14 cellular contexts compared by ENCODE assay signal in the genomic region with DNA sequence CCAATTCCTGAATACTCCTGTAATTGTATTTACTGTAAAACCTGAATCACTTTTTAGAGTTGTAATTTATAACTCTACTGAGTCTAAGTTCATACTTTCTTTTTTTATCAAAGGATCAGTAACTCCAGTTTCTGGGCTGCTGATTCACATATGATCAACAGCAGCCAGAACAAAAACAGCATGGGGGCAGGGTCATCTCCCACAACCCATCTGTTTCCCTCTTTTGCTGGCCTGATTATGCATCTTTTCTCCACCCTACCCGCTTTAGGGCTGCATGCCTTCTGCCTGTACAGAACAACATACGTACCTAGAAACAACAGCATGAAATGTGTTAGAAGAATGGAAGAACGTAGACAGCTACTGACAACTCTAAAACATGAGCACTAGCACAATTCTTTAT.
A peak's percentile ranks its signal among the peaks of the same experiment; 100 is the strongest.
DNase-seq lines count a peak whose midpoint lies in the region; ATAC-seq lines count a peak whose summit lies in the region.
"Had no signal": no experiment of that assay in that cellular context is flagged by ENCODE, and none has a peak within 500 bp of the region (broad histone marks: within the 10 kb centered on the region; RNA-seq: fewer than 3 reads in every experiment).

No MANE protein-coding gene starts in this region.

- peak; percentile 32 for DNase-seq in activated CD4-positive, alpha-beta T cell treated with anti-CD3 and anti-CD28 coated beads for 48 hours
- no peak for DNase-seq in activated CD4-positive, alpha-beta T cell treated with anti-CD3 and anti-CD28 coated beads for 1 hour
- DNase-seq in NCI-H82 (lab: John Stamatoyannopoulos, UW) = peak; percentile 71
- DNase-seq in dermis microvascular lymphatic vessel endothelial cell (ENCODE audit: low read depth in 2 of 2) = peak; percentile 73 to 94
- DNase-seq in skeletal muscle cell (ENCODE audit: low read depth) = peak; percentile 16
- no peak for DNase-seq in SW 1271 (lab: John Stamatoyannopoulos, UW)
- no peak for DNase-seq in activated CD4-positive, CD25-positive, alpha-beta regulatory T cell (lab: John Stamatoyannopoulos, UW)
- DNase-seq: activated naive CD4-positive, alpha-beta T cell treated with anti-CD3 and anti-CD28 coated beads, Interleukin-2, amount 50 U/mL, for 16 hours; GDM1; nephron progenitor cell; Right ventricle myocardium superior; spleen had no signal

- ATAC-seq in GM18873 (IDR thresholded peaks at IDR 0.05; ENCODE audit: low FRiP score, unreplicated experiment) = no peak
- ATAC-seq: activated CD4-positive, CD25-positive, alpha-beta regulatory T cell treated with anti-CD3 and anti-CD28 coated beads, Interleukin-2, amount 50 U/mL, for 24 hours had no signal

- H3K4me3 ChIP-seq in skeletal muscle cell (ENCODE audit: low read depth, low read length) = no peak overlapping the region
- H3K4me3 ChIP-seq: spleen had no signal

Comparison
In these comparisons a context has a peak if more than half of its experiments do, and no peak if none do; other contexts are left out.
1. DNase-seq: peak in activated CD4-positive, alpha-beta T cell treated with anti-CD3 and anti-CD28 coated beads for 48 hours (single experiment), NCI-H82 (single experiment), dermis microvascular lymphatic vessel endothelial cell (2 of 2) and skeletal muscle cell (single experiment); none in activated CD4-positive, alpha-beta T cell treated with anti-CD3 and anti-CD28 coated beads for 1 hour (single experiment), SW 1271 (0 of 2) and activated CD4-positive, CD25-positive, alpha-beta regulatory T cell (0 of 4).